9 cellular contexts compared by ENCODE assay signal in genomic region chr10:22624289-22624738, GRCh38.
DNase-seq lines count a peak whose midpoint lies in the region; ATAC-seq and TF ChIP-seq lines count a peak whose summit lies in the region.
"Had no signal": no experiment of that assay in that cellular context is flagged by ENCODE, and none has a peak within 500 bp of the region (broad histone marks: within the 10 kb centered on the region; RNA-seq: fewer than 3 reads in every experiment).

No MANE protein-coding gene starts in this region.

- ATAC-seq in GM18868 (IDR thresholded peaks at IDR 0.05; ENCODE audit: unreplicated experiment): no peak
- no peak for ATAC-seq in GM18498 (IDR thresholded peaks at IDR 0.05; ENCODE audit: unreplicated experiment)
- no peak for ATAC-seq in GM21390 (IDR thresholded peaks at IDR 0.05; ENCODE audit: unreplicated experiment)

- peaks cover 3% of the 10 kb centered on the region for H3K36me3 Mint-ChIP-seq in neural crest cell (ENCODE audit: low read depth)

- no peaks in the 10 kb centered on the region for H3K27me3 Mint-ChIP-seq in neural crest cell (ENCODE audit: low read depth)

- no peaks in the 10 kb centered on the region for H3K9me3 Mint-ChIP-seq in neural crest cell

- H3K9me3 ChIP-seq in effector memory CD4-positive, alpha-beta T cell (ENCODE audit: control insufficient read depth, low read length): no peaks in the 10 kb centered on the region

- DNase-seq in Caki2 (ENCODE audit: low read depth) (peak; percentile 80), NCI-H69 (lab: John Stamatoyannopoulos, UW) (peak; percentile 1), neural crest cell (ENCODE audit: low read depth, low spot score) (no peak)
- DNase-seq in effector memory CD4-positive, alpha-beta T cell: no peak
- no peak for DNase-seq in NK-92 treated with Interleukin-12 subunit alpha and Interleukin-12 subunit beta, amount 100 ng/mL, for 24 hours (lab: John Stamatoyannopoulos, UW)
- DNase-seq: NCI-H187 had no signal

- in situ Hi-C loops in Caki2 (cut with HindIII; ENCODE audit: low pct_unique_long_range_greater_than_20kb, low sequenced_read_pairs): no loop called here

- TF ChIP-seq CTCF in neural crest cell (conservative IDR thresholded peaks at IDR 0.05): no peak

- peak overlapping the region; percentile 16 for H3K27ac Mint-ChIP-seq in neural crest cell (ENCODE audit: unreplicated experiment)

- no peaks in the 10 kb centered on the region for H3K36me3 ChIP-seq in effector memory CD4-positive, alpha-beta T cell (ENCODE audit: control insufficient read depth, insufficient read depth, low read length)

- peaks cover 68% of the 10 kb centered on the region for H3K4me1 Mint-ChIP-seq in neural crest cell

- peak overlapping the region; percentile 61 for H3K27ac ChIP-seq in effector memory CD4-positive, alpha-beta T cell (ENCODE audit: insufficient read depth, low read length, poor library complexity, severe bottlenecking)

- no peak overlapping the region for H3K4me3 ChIP-seq in effector memory CD4-positive, alpha-beta T cell (ENCODE audit: insufficient read depth, low read depth, low read length, poor library complexity, severe bottlenecking)

- no peaks in the 10 kb centered on the region for H3K27me3 ChIP-seq in effector memory CD4-positive, alpha-beta T cell (replicated peaks; ENCODE audit: control insufficient read depth, insufficient read depth, low read length, poor library complexity, severe bottlenecking)

- H3K4me1 ChIP-seq in effector memory CD4-positive, alpha-beta T cell (ENCODE audit: control insufficient read depth, insufficient read depth, low read length, poor library complexity, severe bottlenecking): peaks cover 72% of the 10 kb centered on the region

- H3K4me3 Mint-ChIP-seq in neural crest cell: no peak overlapping the region

Comparison
In these comparisons a context has a peak if more than half of its experiments do, and no peak if none do; other contexts are left out.
1. DNase-seq: peak in Caki2 (single experiment) and NCI-H69 (single experiment); none in effector memory CD4-positive, alpha-beta T cell (0 of 3), neural crest cell (single experiment) and NK-92 treated with Interleukin-12 subunit alpha and Interleukin-12 subunit beta, amount 100 ng/mL, for 24 hours (single experiment).